Comparison of ENCODE assay signal across 7 cellular contexts in the genomic region with DNA sequence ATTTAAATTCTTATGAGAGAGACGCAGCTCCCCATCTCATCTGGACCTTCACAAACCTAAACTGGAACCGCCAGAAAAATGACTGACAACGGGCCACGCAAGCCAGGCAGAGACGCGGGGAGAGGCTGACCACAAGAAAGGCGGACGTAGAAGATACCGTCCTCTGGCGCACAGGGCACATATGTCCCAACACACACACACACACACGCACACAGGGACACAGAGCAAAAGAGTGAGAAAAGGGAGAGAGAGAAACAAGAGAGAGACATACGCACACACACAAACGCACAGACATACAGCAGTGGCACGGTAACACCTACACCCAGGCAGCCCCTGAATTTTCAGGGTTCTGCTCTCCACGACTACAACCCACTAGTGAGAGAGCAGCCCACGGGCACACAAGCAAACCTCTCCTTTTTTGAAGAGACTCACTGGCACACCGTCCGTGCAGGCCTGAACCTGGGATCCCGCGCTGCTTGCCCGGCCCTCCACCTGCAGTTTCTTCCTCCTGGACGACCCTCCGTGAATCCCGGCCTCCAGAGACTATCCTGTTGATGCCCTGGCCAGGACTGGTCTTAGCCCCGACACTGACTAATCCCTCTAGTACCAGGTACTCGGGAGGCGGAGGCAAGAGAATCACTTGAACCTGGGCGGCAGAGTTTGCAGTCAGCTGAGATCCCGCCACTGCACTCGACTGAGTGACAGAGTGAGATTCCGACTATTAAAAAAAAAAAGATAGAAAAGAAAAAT.
DNase-seq lines count a peak whose midpoint lies in the region; ATAC-seq and TF ChIP-seq lines count a peak whose summit lies in the region.
"Not testable (repeated sequence)": the region's sequence is repeated elsewhere in the genome, so short reads cannot be mapped to it uniquely, and the experiment has no call there.

No MANE protein-coding gene starts in this region.

- not testable (repeated sequence) for H3K27ac ChIP-seq in SK-N-MC
- H3K27ac ChIP-seq in esophagus squamous epithelium (peak overlapping the region in 3 of 4 donors; percentile 66 to 80 (median 68)), lower lobe of right lung (peak overlapping the region; percentile 60)

- not testable (repeated sequence) for TF ChIP-seq POLR2A in esophagus squamous epithelium (IDR thresholded peaks at IDR 0.05)

- DNase-seq in SK-N-MC (ENCODE audit: low read depth, low spot score); activated naive CD8-positive, alpha-beta T cell treated with anti-CD3 and anti-CD28 coated beads, Interleukin-2, amount 50 U/mL, for 24 hours; esophagus squamous epithelium (lab: John Stamatoyannopoulos, UW); skeletal muscle cell (ENCODE audit: low read depth): not testable (repeated sequence)
- DNase-seq in lower lobe of right lung, result peak; percentile 45

- intact Hi-C loops in esophagus squamous epithelium (cut with DNase I); lower lobe of right lung (cut with DNase I): not testable (repeated sequence)

- not testable (repeated sequence) for H3K9me3 ChIP-seq in SK-N-MC (ENCODE audit: low read depth, low read length); esophagus squamous epithelium; lower lobe of right lung

- H3K4me3 ChIP-seq in SK-N-MC, result peak overlapping the region; percentile 88
- H3K4me3 ChIP-seq in esophagus squamous epithelium, result peak overlapping the region; percentile 52 to 76 (median 66)
- H3K4me3 ChIP-seq in lower lobe of right lung, result peak overlapping the region; percentile 64
- H3K4me3 ChIP-seq in skeletal muscle cell (ENCODE audit: low read depth, low read length), result peak overlapping the region; percentile 55

- ATAC-seq in GM18498 (IDR thresholded peaks at IDR 0.05; ENCODE audit: unreplicated experiment), result peak; percentile 5
- ATAC-seq in HG03460 (IDR thresholded peaks at IDR 0.05; ENCODE audit: unreplicated experiment), result peak; percentile 14
- ATAC-seq in activated naive CD8-positive, alpha-beta T cell treated with anti-CD3 and anti-CD28 coated beads, Interleukin-2, amount 50 U/mL, for 24 hours, result peak; percentile 22
- peak; percentile 34 to 64 for ATAC-seq in lower lobe of right lung

- peak overlapping the region; percentile 81 for H3K4me3 Mint-ChIP-seq in activated naive CD8-positive, alpha-beta T cell treated with anti-CD3 and anti-CD28 coated beads, Interleukin-2, amount 50 U/mL, for 24 hours

- H3K27me3 Mint-ChIP-seq in activated naive CD8-positive, alpha-beta T cell treated with anti-CD3 and anti-CD28 coated beads, Interleukin-2, amount 50 U/mL, for 24 hours, result peaks cover 32% of the 10 kb centered on the region

- H3K9ac ChIP-seq in SK-N-MC (ENCODE audit: insufficient read length), result peak overlapping the region; percentile 75

- not testable (repeated sequence) for H3K36me3 ChIP-seq in SK-N-MC (ENCODE audit: insufficient read depth, low read length); esophagus squamous epithelium; lower lobe of right lung

- TF ChIP-seq CTCF in esophagus squamous epithelium (IDR thresholded peaks at IDR 0.05); lower lobe of right lung (IDR thresholded peaks at IDR 0.05): not testable (repeated sequence)

- peaks cover 12% of the 10 kb centered on the region for H3K4me1 Mint-ChIP-seq in activated naive CD8-positive, alpha-beta T cell treated with anti-CD3 and anti-CD28 coated beads, Interleukin-2, amount 50 U/mL, for 24 hours

- H3K36me3 Mint-ChIP-seq in activated naive CD8-positive, alpha-beta T cell treated with anti-CD3 and anti-CD28 coated beads, Interleukin-2, amount 50 U/mL, for 24 hours (ENCODE audit: low read depth), result not testable (repeated sequence)

- H3K27ac Mint-ChIP-seq in activated naive CD8-positive, alpha-beta T cell treated with anti-CD3 and anti-CD28 coated beads, Interleukin-2, amount 50 U/mL, for 24 hours, result not testable (repeated sequence)

- not testable (repeated sequence) for H3K9me3 Mint-ChIP-seq in activated naive CD8-positive, alpha-beta T cell treated with anti-CD3 and anti-CD28 coated beads, Interleukin-2, amount 50 U/mL, for 24 hours

- H3K4me1 ChIP-seq in esophagus squamous epithelium, result peaks cover 2 to 28% (median 4%) of the 10 kb centered on the region in 3 donors
- not testable (repeated sequence) for H3K4me1 ChIP-seq in lower lobe of right lung

- 31 to 32% methylated on average over 19 to 20 of the region's 31 CpGs for WGBS in esophagus squamous epithelium, 2 donors

- H3K27me3 ChIP-seq in esophagus squamous epithelium, result peaks cover 0 to 24% (median 0%) of the 10 kb centered on the region in 4 donors
- not testable (repeated sequence) for H3K27me3 ChIP-seq in lower lobe of right lung (ENCODE audit: low read depth)
